Comparison of ENCODE assay signal across 1 cellular context in the genomic region with DNA sequence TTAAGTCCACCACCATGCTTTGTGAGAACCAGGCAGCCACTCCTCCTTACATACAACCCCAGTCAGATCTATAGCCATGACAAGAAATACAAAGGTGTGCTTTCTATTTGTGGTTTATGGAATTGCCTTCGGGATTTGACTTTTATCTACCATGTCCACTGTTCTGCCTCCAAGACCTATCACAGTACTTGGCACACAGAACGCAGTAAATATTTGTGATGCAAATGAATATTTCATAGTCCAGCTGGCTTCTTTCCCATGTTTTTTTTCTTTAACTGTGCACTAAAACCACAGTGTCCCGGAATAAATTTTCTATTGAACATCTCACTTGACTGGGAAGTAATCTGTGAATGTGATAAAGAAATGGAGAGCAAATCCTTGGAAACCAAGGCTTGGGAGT.
TF ChIP-seq lines count a peak whose summit lies in the region.

No MANE protein-coding gene starts in this region.

TF ChIP-seq in endothelial cell of umbilical vein, 7 proteins besides CTCF, POLR2A, EP300 and RAD21:
- TF ChIP-seq GATA2 (IDR thresholded peaks at IDR 0.05; ENCODE audit: insufficient read depth, insufficient read length, low read depth, low read length) (no peak), JUN (IDR thresholded peaks at IDR 0.05; ENCODE audit: borderline replicate concordance, insufficient read depth, insufficient read length, low read depth) (no peak), MYC (IDR thresholded peaks at IDR 0.05; ENCODE audit: low read depth, low read length) (no peak), EZH2 (IDR thresholded peaks at IDR 0.05; ENCODE audit: borderline replicate concordance, low read depth, low read length, severe bottlenecking) (no peak), POLR2AphosphoS5 (IDR thresholded peaks at IDR 0.05; ENCODE audit: insufficient read depth, low read depth, low read length) (no peak), FOS (IDR thresholded peaks at IDR 0.05; ENCODE audit: borderline replicate concordance, insufficient read depth, low read length) (no peak)
- TF ChIP-seq, protein P1, sequence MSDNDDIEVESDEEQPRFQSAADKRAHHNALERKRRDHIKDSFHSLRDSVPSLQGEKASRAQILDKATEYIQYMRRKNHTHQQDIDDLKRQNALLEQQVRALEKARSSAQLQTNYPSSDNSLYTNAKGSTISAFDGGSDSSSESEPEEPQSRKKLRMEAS (IDR thresholded peaks at IDR 0.05; ENCODE audit: insufficient read depth, insufficient read length), result no peak
